ENCODE assay signal across 15 cellular contexts in the genomic region with DNA sequence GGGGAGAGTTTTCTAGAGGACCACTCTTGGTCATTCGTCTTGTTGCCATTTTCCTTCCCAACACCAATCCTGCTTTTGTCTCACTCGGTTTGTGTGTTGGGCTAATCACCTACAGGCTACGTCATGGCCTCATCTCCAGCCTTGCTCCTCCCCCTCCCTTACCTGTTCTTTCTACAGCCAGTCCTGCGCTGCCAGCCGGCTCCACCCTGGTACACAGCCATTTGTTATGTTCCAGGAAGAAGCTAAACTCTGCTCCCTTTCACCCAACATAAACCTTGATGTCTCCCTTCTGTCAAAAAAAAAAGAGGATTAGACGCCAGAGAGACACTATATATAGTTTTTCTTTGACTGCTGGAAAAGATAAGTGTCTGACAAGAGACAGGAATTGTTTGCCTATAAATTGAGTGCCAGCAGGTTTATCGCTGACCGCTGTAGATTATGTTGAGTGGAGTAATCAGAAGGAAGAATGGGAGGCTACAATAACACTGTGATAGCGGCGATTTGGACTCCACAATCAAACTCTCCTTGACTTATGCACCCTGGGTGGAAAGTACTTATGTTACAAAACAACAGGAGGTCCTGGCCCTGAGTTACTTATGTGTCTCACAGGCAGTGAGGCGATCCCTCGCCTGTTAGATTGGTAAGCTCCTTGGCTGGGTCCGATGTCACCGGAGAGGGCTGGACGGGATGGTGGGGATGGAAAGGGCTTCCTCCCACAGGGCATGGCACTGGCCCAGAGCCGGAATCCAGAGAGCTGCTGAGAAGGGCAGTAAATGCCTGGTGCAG.
A peak's percentile ranks its signal among the peaks of the same experiment; 100 is the strongest.
DNase-seq lines count a peak whose midpoint lies in the region; TF ChIP-seq lines count a peak whose summit lies in the region.
"Had no signal": no experiment of that assay in that cellular context is flagged by ENCODE, and none has a peak within 500 bp of the region (broad histone marks: within the 10 kb centered on the region; RNA-seq: fewer than 3 reads in every experiment).

No MANE protein-coding gene starts in this region.

- no peaks in the 10 kb centered on the region for H3K36me3 Mint-ChIP-seq in activated CD4-positive, alpha-beta T cell treated with anti-CD3 and anti-CD28 coated beads, Interleukin-2, amount 10 ng/mL, durations not matched to agents 7 days and 5 days (ENCODE audit: low read depth)
- H3K36me3 Mint-ChIP-seq: CD14-positive monocyte had no signal

- H3K4me1 ChIP-seq in Peyer's patch (no peaks in the 10 kb centered on the region), hepatocyte (ENCODE audit: insufficient read depth) (peaks cover 4% of the 10 kb centered on the region), stomach (peaks cover 0 to 22% (median 10%) of the 10 kb centered on the region in 4 donors)

- intact Hi-C loops in stomach (cut with DNase I; ENCODE audit: low total_unique reads) = no loop called here

- no peaks in the 10 kb centered on the region for H3K9me2 ChIP-seq in hepatocyte (replicated peaks; ENCODE audit: insufficient read depth)

- no peak for TF ChIP-seq EP300 in stomach (IDR thresholded peaks at IDR 0.05)

- peak overlapping the region; percentile 79 for H2AFZ ChIP-seq in hepatocyte
- H2AFZ ChIP-seq: PC-9 had no signal

- H3K27me3 Mint-ChIP-seq in activated CD4-positive, alpha-beta T cell treated with anti-CD3 and anti-CD28 coated beads, Interleukin-2, amount 10 ng/mL, durations not matched to agents 7 days and 5 days = no peaks in the 10 kb centered on the region
- H3K27me3 Mint-ChIP-seq: activated B cell treated with CpG ODN at 0.5 μM for 24 hours; activated naive CD8-positive, alpha-beta T cell treated with anti-CD3 and anti-CD28 coated beads for 36 hours had no signal

- POLR2A ChIA-PET in activated CD4-positive, alpha-beta T cell treated with anti-CD3 and anti-CD28 coated beads, Interleukin-2, amount 10 ng/mL, durations not matched to agents 7 days and 5 days (lab: Charles Lee) = no interaction called here

- in situ Hi-C loops in G401 (cut with HindIII; ENCODE audit: low sequenced_read_pairs) = no loop called here

- TF ChIP-seq CTCF in Peyer's patch (IDR thresholded peaks at IDR 0.05) (no peak), hepatocyte (IDR thresholded peaks at IDR 0.05; ENCODE audit: poor library complexity) (no peak), stomach (IDR thresholded peaks at IDR 0.05) (no peak)

- TF ChIP-seq POLR2A in Peyer's patch (IDR thresholded peaks at IDR 0.05) (no peak), stomach (IDR thresholded peaks at IDR 0.05) (no peak)

- peak; percentile 15 for DNase-seq in NCI-H345 (lab: John Stamatoyannopoulos, UW)
- no peak for DNase-seq in NCI-H345 treated with DMSO at 0.1 percent for 48 hours (lab: John Stamatoyannopoulos, UW; ENCODE audit: unreplicated experiment)
- DNase-seq in Peyer's patch = peak in 2 of 3 donors; percentile 75 to 79
- peak; percentile 75 for DNase-seq in hepatocyte (ENCODE audit: low spot score)
- DNase-seq in stomach = peak; percentile 77
- no peak for DNase-seq in ecto neural progenitor cell (ENCODE audit: low spot score)
- no peak for DNase-seq in G401 (ENCODE audit: low spot score)
- no peak for DNase-seq in activated CD4-positive, alpha-beta T cell treated with anti-CD3 and anti-CD28 coated beads, Interleukin-2, amount 10 ng/mL, durations not matched to agents 7 days and 5 days
- DNase-seq: activated B cell treated with CpG ODN at 0.5 μM for 24 hours; activated naive CD8-positive, alpha-beta T cell treated with anti-CD3 and anti-CD28 coated beads for 36 hours; activated T-cell treated with anti-CD3 and anti-CD28 coated beads for 4 hours; PC-9; stimulated activated CD4-positive, alpha-beta T cell treated with anti-CD3 and anti-CD28 coated beads, Interleukin-1b, Interleukin-23, amount 100 ng/mL, for 48 hours; stimulated activated CD8-positive, alpha-beta memory T cell treated with anti-CD3 and anti-CD28 coated beads, Interleukin-4, amount 100 ng/mL, for 48 hours had no signal

- H3K4me3 ChIP-seq in Peyer's patch (peak overlapping the region in 2 of 4 donors; percentile 8 to 17), hepatocyte (peak overlapping the region; percentile 17), stomach (peak overlapping the region in 1 of 4 donors; percentile 9)
- H3K4me3 ChIP-seq: PC-9 had no signal

- H3K4me3 Mint-ChIP-seq in activated CD4-positive, alpha-beta T cell treated with anti-CD3 and anti-CD28 coated beads, Interleukin-2, amount 10 ng/mL, durations not matched to agents 7 days and 5 days = no peak overlapping the region
- H3K4me3 Mint-ChIP-seq: activated B cell treated with CpG ODN at 0.5 μM for 24 hours; activated naive CD8-positive, alpha-beta T cell treated with anti-CD3 and anti-CD28 coated beads for 36 hours; CD14-positive monocyte had no signal

- peak overlapping the region in 3 of 4 donors; percentile 12 to 66 (median 52) for H3K27ac ChIP-seq in Peyer's patch
- H3K27ac ChIP-seq in hepatocyte = peak overlapping the region; percentile 74
- peak overlapping the region; percentile 2 to 57 (median 27) for H3K27ac ChIP-seq in stomach
- H3K27ac ChIP-seq: PC-9 had no signal

- CTCF ChIA-PET in activated CD4-positive, alpha-beta T cell treated with anti-CD3 and anti-CD28 coated beads, Interleukin-2, amount 10 ng/mL, durations not matched to agents 7 days and 5 days (lab: Charles Lee) = no interaction called here

- H3K9me3 Mint-ChIP-seq in activated CD4-positive, alpha-beta T cell treated with anti-CD3 and anti-CD28 coated beads, Interleukin-2, amount 10 ng/mL, durations not matched to agents 7 days and 5 days = no peaks in the 10 kb centered on the region
- H3K9me3 Mint-ChIP-seq: activated B cell treated with CpG ODN at 0.5 μM for 24 hours had no signal

- peak overlapping the region; percentile 65 for H3K4me2 ChIP-seq in hepatocyte
- H3K4me2 ChIP-seq: PC-9 had no signal

- H3K27me3 ChIP-seq in Peyer's patch (no peaks in the 10 kb centered on the region), hepatocyte (no peaks in the 10 kb centered on the region), stomach (no peaks in the 10 kb centered on the region)

- H3K9me3 ChIP-seq in Peyer's patch (no peaks in the 10 kb centered on the region), hepatocyte (ENCODE audit: low read depth) (no peaks in the 10 kb centered on the region), stomach (no peaks in the 10 kb centered on the region)

- H4K20me1 ChIP-seq in hepatocyte (ENCODE audit: insufficient read depth, poor library complexity, severe bottlenecking) = no peaks in the 10 kb centered on the region

- H3K36me3 ChIP-seq in Peyer's patch (no peaks in the 10 kb centered on the region), hepatocyte (replicated peaks; ENCODE audit: insufficient read depth, low read depth) (no peaks in the 10 kb centered on the region), stomach (no peaks in the 10 kb centered on the region)

- no peak overlapping the region for H3K27ac Mint-ChIP-seq in activated CD4-positive, alpha-beta T cell treated with anti-CD3 and anti-CD28 coated beads, Interleukin-2, amount 10 ng/mL, durations not matched to agents 7 days and 5 days
- H3K27ac Mint-ChIP-seq: activated B cell treated with CpG ODN at 0.5 μM for 24 hours; activated naive CD8-positive, alpha-beta T cell treated with anti-CD3 and anti-CD28 coated beads for 36 hours; CD14-positive monocyte had no signal

- no peaks in the 10 kb centered on the region for H3K79me2 ChIP-seq in hepatocyte

- WGBS in hepatocyte (ENCODE audit: low lambda C conversion rate, missing lambda C conversion rate) = 51% methylated on average over 16 of the region's 16 CpGs
- WGBS in stomach, 5 donors = 34 to 67% (median 51%) methylated on average over 16 of the region's 16 CpGs

- no peaks in the 10 kb centered on the region for H3K4me1 Mint-ChIP-seq in activated CD4-positive, alpha-beta T cell treated with anti-CD3 and anti-CD28 coated beads, Interleukin-2, amount 10 ng/mL, durations not matched to agents 7 days and 5 days
- H3K4me1 Mint-ChIP-seq: activated B cell treated with CpG ODN at 0.5 μM for 24 hours; activated naive CD8-positive, alpha-beta T cell treated with anti-CD3 and anti-CD28 coated beads for 36 hours; CD14-positive monocyte had no signal

Comparison
In these comparisons a context has a peak if more than half of its experiments do, and no peak if none do; other contexts are left out.
1. DNase-seq: peak in NCI-H345 (single experiment), Peyer's patch (2 of 3), hepatocyte (single experiment) and stomach (single experiment); none in NCI-H345 treated with DMSO at 0.1 percent for 48 hours (single experiment), ecto neural progenitor cell (single experiment), G401 (single experiment) and activated CD4-positive, alpha-beta T cell treated with anti-CD3 and anti-CD28 coated beads, Interleukin-2, amount 10 ng/mL, durations not matched to agents 7 days and 5 days (single experiment).
2. Peak in every context shown above with its lines, with median percentiles within 50 percentile points of each other: H3K27ac ChIP-seq.